Comparison of ENCODE assay signal across 16 cellular contexts in genomic region chr14:54817506-54817905, GRCh38.
DNase-seq lines count a peak whose midpoint lies in the region; TF ChIP-seq lines count a peak whose summit lies in the region.
"Had no signal": no experiment of that assay in that cellular context is flagged by ENCODE, and none has a peak within 500 bp of the region (broad histone marks: within the 10 kb centered on the region; RNA-seq: fewer than 3 reads in every experiment).

No MANE protein-coding gene starts in this region.

- no peak overlapping the region for H3K9ac ChIP-seq in mesenchymal stem cell (ENCODE audit: low read length)

- H2AK5ac ChIP-seq in mesenchymal stem cell (ENCODE audit: low read length, severe bottlenecking), result no peak overlapping the region

- H3K9me3 ChIP-seq in mesenchymal stem cell (ENCODE audit: control insufficient read depth, low read length), result peaks cover 3% of the 10 kb centered on the region
- H3K9me3 ChIP-seq: A549, Caco-2 had no signal

- H3K79me1 ChIP-seq in mesenchymal stem cell (replicated peaks; ENCODE audit: low read length, poor library complexity, severe bottlenecking), result no peaks in the 10 kb centered on the region

- peaks cover 10% of the 10 kb centered on the region for H3K27me3 Mint-ChIP-seq in osteocyte (ENCODE audit: unreplicated experiment)

- no peak overlapping the region for H3K4me2 ChIP-seq in mesenchymal stem cell (ENCODE audit: low read length, poor library complexity, severe bottlenecking)
- H3K4me2 ChIP-seq: A549 had no signal

- no peak overlapping the region for H3K27ac Mint-ChIP-seq in osteocyte (ENCODE audit: unreplicated experiment)
- H3K27ac Mint-ChIP-seq: CD4-positive, alpha-beta T cell; H9 had no signal

- H3K27ac ChIP-seq in mesenchymal stem cell (ENCODE audit: low read length, poor library complexity, severe bottlenecking) (no peak overlapping the region), coronary artery (no peak overlapping the region)
- H3K27ac ChIP-seq: 22Rv1, A549, C4-2B had no signal

- H2AFZ ChIP-seq in mesenchymal stem cell (ENCODE audit: low read depth, low read length), result no peak overlapping the region

- H4K8ac ChIP-seq in mesenchymal stem cell (ENCODE audit: low read length), result peak overlapping the region; percentile 72

- no peak overlapping the region for H4K91ac ChIP-seq in mesenchymal stem cell (ENCODE audit: low read length)

- H2BK12ac ChIP-seq in mesenchymal stem cell (ENCODE audit: low read length in 2 of 2), result peak overlapping the region in 1 of 2 experiments; percentile 47

- H3K27me3 ChIP-seq in mesenchymal stem cell (ENCODE audit: control insufficient read depth in 1 of 2, insufficient read depth in 1 of 2, low read length in 2 of 2), result peaks cover 3 to 6% of the 10 kb centered on the region in 2 experiments

- H3K4me1 ChIP-seq in mesenchymal stem cell (ENCODE audit: control insufficient read depth, insufficient read depth, low read depth, low read length), result peaks cover 2% of the 10 kb centered on the region
- H3K4me1 ChIP-seq: A549, Caco-2 had no signal

- H3K18ac ChIP-seq in mesenchymal stem cell (ENCODE audit: low read depth in 1 of 2, low read length in 2 of 2), result no peak overlapping the region

- H3K4me3 ChIP-seq in mesenchymal stem cell (ENCODE audit: insufficient read depth in 1 of 2, low read depth in 1 of 2, low read length in 2 of 2) (no peak overlapping the region), coronary artery (no peak overlapping the region)
- H3K4me3 ChIP-seq: A549 had no signal

- H3K4me3 Mint-ChIP-seq in osteocyte (ENCODE audit: unreplicated experiment), result no peak overlapping the region
- H3K4me3 Mint-ChIP-seq: CD4-positive, alpha-beta T cell; H9 had no signal

- DNase-seq in NCI-H146 (lab: John Stamatoyannopoulos, UW) (peak; percentile 34), NCI-H146 treated with DMSO at 0.1 percent for 48 hours (lab: John Stamatoyannopoulos, UW; ENCODE audit: unreplicated experiment) (no peak), ELF-1 (ENCODE audit: low read depth, low spot score) (peak; percentile 34), mesenchymal stem cell (no peak), osteocyte (ENCODE audit: extremely low spot score, unreplicated experiment) (peak; percentile 53), coronary artery (ENCODE audit: low spot score) (no peak)
- DNase-seq in activated CD8-positive, alpha-beta memory T cell treated with anti-CD3 and anti-CD28 coated beads for 24 hours, result no peak
- DNase-seq: AML-193; Caco-2; CD4-positive, alpha-beta T cell; GDM1; GOT3; H9 had no signal

- H3K9me3 Mint-ChIP-seq in osteocyte (ENCODE audit: unreplicated experiment), result no peaks in the 10 kb centered on the region

- no peak overlapping the region for H3K14ac ChIP-seq in mesenchymal stem cell (ENCODE audit: low read length in 2 of 2)

- H3K36me3 ChIP-seq in mesenchymal stem cell (ENCODE audit: control insufficient read depth in 1 of 2, insufficient read depth in 2 of 2, low read depth in 1 of 2, low read length in 2 of 2), result no peaks in the 10 kb centered on the region

- no peaks in the 10 kb centered on the region for H3K36me3 Mint-ChIP-seq in osteocyte (ENCODE audit: unreplicated experiment)

- H2BK120ac ChIP-seq in mesenchymal stem cell (ENCODE audit: low read depth, low read length), result no peak overlapping the region

- TF ChIP-seq CTCF in osteocyte (IDR thresholded peaks at IDR 0.05) (no peak), coronary artery (IDR thresholded peaks at IDR 0.05) (no peak)

- 100% methylated on average over 3 of the region's 5 CpGs for WGBS in mesenchymal stem cell

- H2BK15ac ChIP-seq in mesenchymal stem cell (ENCODE audit: low read depth, poor library complexity, severe bottlenecking), result no peak overlapping the region

- H3K4me1 Mint-ChIP-seq in osteocyte (ENCODE audit: unreplicated experiment), result peaks cover 8% of the 10 kb centered on the region

- H2BK5ac ChIP-seq in mesenchymal stem cell (ENCODE audit: low read depth, low read length, poor library complexity, severe bottlenecking), result no peak overlapping the region

- no peak overlapping the region for H3K23ac ChIP-seq in mesenchymal stem cell (ENCODE audit: low read length in 2 of 2)

- peak overlapping the region in 1 of 2 experiments; percentile 58 for H3K4ac ChIP-seq in mesenchymal stem cell (ENCODE audit: low read depth in 1 of 2, low read length in 2 of 2)

Comparison
In these comparisons a context has a peak if more than half of its experiments do, and no peak if none do; other contexts are left out.
1. DNase-seq: peak in NCI-H146 (single experiment), ELF-1 (single experiment) and osteocyte (single experiment); none in NCI-H146 treated with DMSO at 0.1 percent for 48 hours (single experiment), mesenchymal stem cell (single experiment), activated CD8-positive, alpha-beta memory T cell treated with anti-CD3 and anti-CD28 coated beads for 24 hours (single experiment) and coronary artery (single experiment).